ENCODE assay signal across 8 cellular contexts in the genomic region with DNA sequence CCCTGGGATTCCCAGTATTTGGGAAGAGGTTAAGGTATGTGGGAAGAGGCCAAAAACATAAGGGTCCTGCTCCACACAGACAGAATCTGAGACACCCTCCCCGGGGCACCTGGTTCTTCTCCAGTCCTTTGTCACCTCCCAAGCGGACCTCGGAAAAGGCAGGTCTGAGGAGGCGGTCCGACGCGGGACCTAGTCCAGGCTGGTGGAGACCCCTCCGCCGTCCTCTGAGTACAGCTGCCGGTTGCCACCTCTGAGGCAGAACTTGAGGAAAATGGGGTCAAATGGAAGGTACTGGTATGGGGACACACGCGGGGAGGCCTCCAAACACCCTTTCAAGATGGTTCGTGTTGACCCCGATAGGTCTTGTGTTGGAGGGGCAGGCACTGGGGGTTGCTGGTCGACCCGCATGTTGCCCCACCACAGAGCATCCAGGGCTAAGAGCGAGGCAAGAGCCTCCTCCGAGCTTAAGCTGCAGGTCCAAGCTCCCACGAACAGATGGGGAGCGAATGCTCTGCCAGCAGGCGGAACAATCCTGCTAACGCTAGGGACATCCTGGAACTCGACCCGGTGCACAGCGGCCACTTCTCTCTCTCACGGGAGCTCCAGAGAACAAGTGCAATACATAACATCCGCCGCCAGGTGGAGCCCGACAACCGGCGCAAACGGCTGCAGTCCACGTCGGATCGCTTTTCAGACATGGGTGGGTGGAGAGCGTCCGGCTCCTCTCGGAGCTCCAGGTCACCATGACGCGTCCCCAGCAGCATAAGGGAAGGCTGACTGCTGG.
A peak's percentile ranks its signal among the peaks of the same experiment; 100 is the strongest.
DNase-seq lines count a peak whose midpoint lies in the region; ATAC-seq and TF ChIP-seq lines count a peak whose summit lies in the region.
"Not testable (repeated sequence)": the region's sequence is repeated elsewhere in the genome, so short reads cannot be mapped to it uniquely, and the experiment has no call there.

No MANE protein-coding gene starts in this region.

- ATAC-seq in gastrocnemius medialis, result peak in 1 of 2 donors; percentile 33
- not testable (repeated sequence) for ATAC-seq in aorta (ENCODE audit: low FRiP score)

- DNase-seq in GM13977 (ENCODE audit: low spot score), result peak; percentile 74
- peak; percentile 82 for DNase-seq in HT1080 (ENCODE audit: low read depth)
- DNase-seq in NCI-H526 treated with DMSO at 0.1 percent for 48 hours (lab: John Stamatoyannopoulos, UW), result peak; percentile 63
- peak; percentile 76 for DNase-seq in activated CD4-positive, alpha-beta T cell treated with anti-CD3 and anti-CD28 coated beads for 48 hours
- DNase-seq in central memory CD4-positive, alpha-beta T cell, result peak; percentile 40
- DNase-seq in gastrocnemius medialis, result peak; percentile 40 to 59
- DNase-seq in aorta, result peak; percentile 77 to 92

- H3K9me3 ChIP-seq in iPS-20b (ENCODE audit: insufficient read depth, low read depth, low read length); gastrocnemius medialis; aorta (ENCODE audit: control insufficient read depth, low read length): not testable (repeated sequence)

- not testable (repeated sequence) for H3K36me3 ChIP-seq in iPS-20b (ENCODE audit: insufficient read depth, low read depth, low read length); gastrocnemius medialis; aorta (ENCODE audit: control insufficient read depth in 1 of 2, insufficient read depth in 2 of 2, low read length in 1 of 2)

- 39 to 40% methylated on average over 38 to 40 of the region's 40 CpGs for WGBS in aorta, 2 donors

- peak; percentile 87 for TF ChIP-seq CTCF in GM13977 (IDR thresholded peaks at IDR 0.05; ENCODE audit: extremely low read depth, insufficient read depth, missing control alignments)
- TF ChIP-seq CTCF in gastrocnemius medialis (IDR thresholded peaks at IDR 0.05 in 4 of 5, conservative IDR thresholded peaks at IDR 0.05 in 1 of 5), result peak; percentile 38 to 68 (median 50)

- H3K27ac ChIP-seq in iPS-20b (ENCODE audit: low read length); gastrocnemius medialis; aorta (ENCODE audit: low read depth in 1 of 2, low read length in 2 of 2): not testable (repeated sequence)

- peak overlapping the region; percentile 40; the same call in 1 of the 2 replicates for H3K4me3 ChIP-seq in iPS-20b (ENCODE audit: low read length)
- H3K4me3 ChIP-seq in gastrocnemius medialis; aorta (ENCODE audit: low read length in 2 of 2): not testable (repeated sequence)

- intact Hi-C loops in gastrocnemius medialis (cut with DNase I; ENCODE audit: low total_unique reads); aorta (cut with DNase I): not testable (repeated sequence)

- not testable (repeated sequence) for H3K4me1 ChIP-seq in iPS-20b (ENCODE audit: insufficient read depth, low read length); gastrocnemius medialis; aorta (ENCODE audit: control insufficient read depth in 1 of 2, insufficient read depth in 2 of 2, low read length in 2 of 2)

- in situ Hi-C loops in GM13977 (cut with MboI; ENCODE audit: low pct_unique_long_range_greater_than_20kb, low sequenced_read_pairs, unreplicated experiment); gastrocnemius medialis (cut with MboI; ENCODE audit: low sequenced_read_pairs in 4 of 4): not testable (repeated sequence)

- not testable (repeated sequence) for H3K27me3 ChIP-seq in iPS-20b (ENCODE audit: insufficient read depth, low read length); gastrocnemius medialis; aorta (ENCODE audit: control insufficient read depth in 1 of 2, insufficient read depth in 2 of 2, low read length in 1 of 2)

- not testable (repeated sequence) for TF ChIP-seq POLR2A in gastrocnemius medialis (IDR thresholded peaks at IDR 0.05)

- not testable (repeated sequence) for H3K9ac ChIP-seq in iPS-20b (ENCODE audit: low read depth, low read length)
